ENCODE assay signal across 9 cellular contexts in the genomic region with DNA sequence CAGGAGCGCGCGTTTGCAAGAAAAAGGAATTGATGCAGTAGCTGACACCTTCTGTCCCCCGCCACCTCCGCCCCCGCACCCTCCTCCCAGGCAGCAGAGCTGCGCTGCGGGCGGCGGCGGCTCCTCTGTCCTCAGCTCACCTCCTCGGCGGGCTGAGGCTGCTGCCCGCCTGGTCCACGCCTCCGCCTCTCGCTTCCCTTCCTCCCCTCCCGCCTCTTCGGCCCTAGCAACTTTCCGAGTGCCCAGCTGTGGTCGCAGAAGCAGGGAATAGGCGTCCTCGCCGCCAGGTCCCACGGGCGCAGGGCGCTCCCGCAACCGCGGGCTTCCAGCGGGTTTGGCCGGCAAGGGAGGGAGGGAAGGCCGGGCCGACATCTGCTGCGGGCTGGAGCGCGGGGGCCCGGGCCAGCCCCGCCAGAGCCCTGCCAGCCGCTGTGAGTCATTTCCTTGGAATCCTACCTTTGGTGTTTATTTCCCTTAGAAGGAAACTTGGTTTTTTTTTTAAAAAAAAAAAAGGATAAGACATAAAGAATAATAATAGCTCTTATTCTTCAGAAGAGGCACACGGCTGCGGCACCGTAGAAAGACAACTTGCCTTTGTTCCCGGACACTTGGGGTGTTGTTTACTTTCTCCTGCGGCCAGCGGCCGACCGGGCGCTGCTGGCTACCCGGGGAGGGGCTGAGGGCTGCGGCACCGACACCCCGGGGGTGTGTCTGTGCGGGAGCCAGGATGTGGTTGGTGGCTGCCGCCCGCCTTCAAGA. TPM values are rescaled to one million over a fixed set of nuclear protein-coding genes. Genes with fewer than 3 reads are reported as not detected.
DNase-seq lines count a peak whose midpoint lies in the region; ATAC-seq and TF ChIP-seq lines count a peak whose summit lies in the region.
"Had no signal": no experiment of that assay in that cellular context is flagged by ENCODE, and none has a peak within 500 bp of the region (broad histone marks: within the 10 kb centered on the region; RNA-seq: fewer than 3 reads in every experiment).

No MANE protein-coding gene starts in this region.

- H3K79me2 ChIP-seq in Karpas-422 (ENCODE audit: low read length): no peaks in the 10 kb centered on the region

- H3K36me3 ChIP-seq in Karpas-422 (ENCODE audit: insufficient read depth, low read length): no peaks in the 10 kb centered on the region

- H3K36me3 Mint-ChIP-seq in activated T-helper 17 cell treated with anti-CD3 and anti-CD28 coated beads, Interleukin-2, amount 50 U/mL, for 72 hours (ENCODE audit: low read depth): no peaks in the 10 kb centered on the region
- no peaks in the 10 kb centered on the region for H3K36me3 Mint-ChIP-seq in neural crest cell (ENCODE audit: low read depth)
- H3K36me3 Mint-ChIP-seq: IgD-negative memory B cell had no signal

- no peak overlapping the region for H3K27ac ChIP-seq in Karpas-422 (ENCODE audit: low read length)

- H3K4me1 Mint-ChIP-seq in activated T-helper 17 cell treated with anti-CD3 and anti-CD28 coated beads, Interleukin-2, amount 50 U/mL, for 72 hours: peaks cover 9% of the 10 kb centered on the region
- peaks cover 33% of the 10 kb centered on the region for H3K4me1 Mint-ChIP-seq in neural crest cell

- H3K9me3 Mint-ChIP-seq in activated T-helper 17 cell treated with anti-CD3 and anti-CD28 coated beads, Interleukin-2, amount 50 U/mL, for 72 hours: no peaks in the 10 kb centered on the region
- H3K9me3 Mint-ChIP-seq in neural crest cell: no peaks in the 10 kb centered on the region

- H3K27me3 ChIP-seq in Karpas-422 (ENCODE audit: low read length): no peaks in the 10 kb centered on the region

- H3K9ac ChIP-seq in Karpas-422 (ENCODE audit: low read length): no peak overlapping the region

- no peak overlapping the region for H3K4me2 ChIP-seq in Karpas-422 (ENCODE audit: low read depth, low read length, poor library complexity, severe bottlenecking)

- DNase-seq in DMS 273 (lab: John Stamatoyannopoulos, UW; ENCODE audit: unreplicated experiment): peak; percentile 86
- peak; percentile 37 for DNase-seq in NCI-H1092 (lab: John Stamatoyannopoulos, UW)
- peak; percentile 84 for DNase-seq in globus pallidus (ENCODE audit: low spot score)
- peak; percentile 31 for DNase-seq in neural crest cell (ENCODE audit: low read depth, low spot score)
- DNase-seq in Karpas-422: no peak
- DNase-seq in NCI-H1694 treated with DMSO at 0.1 percent for 48 hours (lab: John Stamatoyannopoulos, UW): no peak

- no peak overlapping the region for H2AFZ ChIP-seq in Karpas-422 (ENCODE audit: low read length)

- TF ChIP-seq CTCF in neural crest cell (conservative IDR thresholded peaks at IDR 0.05): no peak

- no peaks in the 10 kb centered on the region for H3K9me3 ChIP-seq in Karpas-422 (ENCODE audit: low read length)

- no peaks in the 10 kb centered on the region for H4K20me1 ChIP-seq in Karpas-422 (ENCODE audit: insufficient read depth, low read depth, low read length)

- ATAC-seq in activated T-helper 17 cell treated with anti-CD3 and anti-CD28 coated beads, Interleukin-2, amount 50 U/mL, for 72 hours (replicated peaks): peak; percentile 55
- ATAC-seq in GM18867 (IDR thresholded peaks at IDR 0.05; ENCODE audit: unreplicated experiment): no peak

- H3K27ac Mint-ChIP-seq in activated T-helper 17 cell treated with anti-CD3 and anti-CD28 coated beads, Interleukin-2, amount 50 U/mL, for 72 hours: no peak overlapping the region
- H3K27ac Mint-ChIP-seq in neural crest cell (ENCODE audit: unreplicated experiment): no peak overlapping the region

- no peaks in the 10 kb centered on the region for H3K9me2 ChIP-seq in Karpas-422 (replicated peaks; ENCODE audit: insufficient read depth, low read length)

- H3K4me3 ChIP-seq in Karpas-422 (ENCODE audit: low read length): no peak overlapping the region

- H3K27me3 Mint-ChIP-seq in activated T-helper 17 cell treated with anti-CD3 and anti-CD28 coated beads, Interleukin-2, amount 50 U/mL, for 72 hours: peaks cover 47% of the 10 kb centered on the region
- H3K27me3 Mint-ChIP-seq in neural crest cell (ENCODE audit: low read depth): peaks cover 64% of the 10 kb centered on the region

- H3K4me1 ChIP-seq in Karpas-422 (ENCODE audit: low read length): no peaks in the 10 kb centered on the region

- peak overlapping the region; percentile 55 for H3K4me3 Mint-ChIP-seq in activated T-helper 17 cell treated with anti-CD3 and anti-CD28 coated beads, Interleukin-2, amount 50 U/mL, for 72 hours
- peak overlapping the region; percentile 74 for H3K4me3 Mint-ChIP-seq in neural crest cell

RNA-seq across cellular contexts. Expression of gene SERTAD4, which starts 1.1 kb away (rescaled TPM):
- not detected for total RNA-seq in activated T-helper 17 cell treated with anti-CD3 and anti-CD28 coated beads, Interleukin-2, amount 50 U/mL, for 72 hours
- 1.5 and 1.6 TPM in 2 replicates for total RNA-seq in neural crest cell
- not detected in 2 replicates for total RNA-seq in Karpas-422 (2014; rRNA removed; shearing (Covaris generic); ENCODE audit: low replicate concordance)

Comparison
In these comparisons a context has a peak if more than half of its experiments do, and no peak if none do; other contexts are left out.
1. DNase-seq: peak in DMS 273 (single experiment), NCI-H1092 (single experiment), globus pallidus (single experiment) and neural crest cell (single experiment); none in Karpas-422 (single experiment) and NCI-H1694 treated with DMSO at 0.1 percent for 48 hours (single experiment).